ENCODE assay signal across 14 cellular contexts in genomic region chr15:46786886-46787285, GRCh38.
DNase-seq lines count a peak whose midpoint lies in the region; ATAC-seq and TF ChIP-seq lines count a peak whose summit lies in the region.
"Had no signal": no experiment of that assay in that cellular context is flagged by ENCODE, and none has a peak within 500 bp of the region (broad histone marks: within the 10 kb centered on the region; RNA-seq: fewer than 3 reads in every experiment).

No MANE protein-coding gene starts in this region.

- H3K4me1 Mint-ChIP-seq in activated T-helper 1 cell treated with anti-CD3 and anti-CD28 coated beads, Interleukin-12 subunit alpha, Interleukin-12 subunit beta, Interleukin-2, Interleukin-4 antibody, amounts not matched to agents 30 ng/mL and 10 ng/mL and 1 ng/mL, durations not matched to agents 14 hours and 24 hours and 36 hours (ENCODE audit: low read depth): no peaks in the 10 kb centered on the region
- H3K4me1 Mint-ChIP-seq: B cell had no signal

- no peaks in the 10 kb centered on the region for H3K27me3 Mint-ChIP-seq in activated T-helper 1 cell treated with anti-CD3 and anti-CD28 coated beads, Interleukin-12 subunit alpha, Interleukin-12 subunit beta, Interleukin-2, Interleukin-4 antibody, amounts not matched to agents 30 ng/mL and 10 ng/mL and 1 ng/mL, durations not matched to agents 14 hours and 24 hours and 36 hours (ENCODE audit: insufficient read depth)
- H3K27me3 Mint-ChIP-seq: B cell had no signal

- H3K36me3 ChIP-seq in vagina (no peaks in the 10 kb centered on the region), testis (ENCODE audit: low read depth, missing control alignments) (no peaks in the 10 kb centered on the region), stomach (no peaks in the 10 kb centered on the region)
- H3K36me3 ChIP-seq: gastrocnemius medialis, SJCRH30 had no signal

- peaks cover 11% of the 10 kb centered on the region for H3K9me3 Mint-ChIP-seq in activated T-helper 1 cell treated with anti-CD3 and anti-CD28 coated beads, Interleukin-12 subunit alpha, Interleukin-12 subunit beta, Interleukin-2, Interleukin-4 antibody, amounts not matched to agents 30 ng/mL and 10 ng/mL and 1 ng/mL, durations not matched to agents 14 hours and 24 hours and 36 hours

- peak; percentile 54 for ATAC-seq in left ventricle myocardium superior
- ATAC-seq: gastrocnemius medialis had no signal

- H3K4me3 Mint-ChIP-seq in activated T-helper 1 cell treated with anti-CD3 and anti-CD28 coated beads, Interleukin-12 subunit alpha, Interleukin-12 subunit beta, Interleukin-2, Interleukin-4 antibody, amounts not matched to agents 30 ng/mL and 10 ng/mL and 1 ng/mL, durations not matched to agents 14 hours and 24 hours and 36 hours: no peak overlapping the region
- H3K4me3 Mint-ChIP-seq: B cell had no signal

- H3K4me3 ChIP-seq in vagina: no peak overlapping the region
- no peak overlapping the region for H3K4me3 ChIP-seq in testis
- H3K4me3 ChIP-seq in stomach: no peak overlapping the region
- H3K4me3 ChIP-seq: gastrocnemius medialis, SJCRH30 had no signal

- TF ChIP-seq POLR2A in vagina (IDR thresholded peaks at IDR 0.05): no peak
- no peak for TF ChIP-seq POLR2A in testis (IDR thresholded peaks at IDR 0.05)
- no peak for TF ChIP-seq POLR2A in stomach (IDR thresholded peaks at IDR 0.05)

- intact Hi-C loops in left ventricle myocardium superior (cut with micrococcal nuclease): no loop called here
- intact Hi-C loops in activated T-helper 1 cell treated with anti-CD3 and anti-CD28 coated beads, Interleukin-12 subunit alpha, Interleukin-12 subunit beta, Interleukin-2, Interleukin-4 antibody, amounts not matched to agents 30 ng/mL and 10 ng/mL and 1 ng/mL, durations not matched to agents 14 hours and 24 hours and 36 hours (cut with micrococcal nuclease): no loop called here
- intact Hi-C loops in vagina (cut with DNase I): no loop called here
- intact Hi-C loops in testis (cut with DNase I; ENCODE audit: low total_unique reads): no loop called here
- intact Hi-C loops in stomach (cut with DNase I; ENCODE audit: low total_unique reads): no loop called here

- peak; percentile 73 for DNase-seq in G401 (ENCODE audit: low spot score)
- peak; percentile 81 for DNase-seq in NCI-H69 (lab: John Stamatoyannopoulos, UW)
- no peak for DNase-seq in left ventricle myocardium superior
- no peak for DNase-seq in activated T-helper 1 cell treated with anti-CD3 and anti-CD28 coated beads, Interleukin-12 subunit alpha, Interleukin-12 subunit beta, Interleukin-2, Interleukin-4 antibody, amounts not matched to agents 30 ng/mL and 10 ng/mL and 1 ng/mL, durations not matched to agents 14 hours and 24 hours and 36 hours (ENCODE audit: low spot score)
- DNase-seq in vagina (ENCODE audit: extremely low spot score in 2 of 2): no peak
- DNase-seq in testis: no peak
- DNase-seq in stomach: no peak
- DNase-seq: activated CD4-positive, alpha-beta T cell treated with anti-CD3 and anti-CD28 coated beads, Interleukin-2, amount 50 U/mL, for 4 hours; gastrocnemius medialis; NCI-H1436; SJCRH30; stimulated activated CD4-positive, alpha-beta T cell treated with anti-CD3 and anti-CD28 coated beads, Interleukin-4, amount 100 ng/mL, for 4 hours had no signal

- TF ChIP-seq CTCF in C4-2B (conservative IDR thresholded peaks at IDR 0.05) (0 out of 2 replicates have a peak, but pooled peaks have one; percentile 4), vagina (IDR thresholded peaks at IDR 0.05) (no peak), testis (IDR thresholded peaks at IDR 0.05) (no peak), stomach (IDR thresholded peaks at IDR 0.05) (no peak)

- H3K27ac Mint-ChIP-seq in activated T-helper 1 cell treated with anti-CD3 and anti-CD28 coated beads, Interleukin-12 subunit alpha, Interleukin-12 subunit beta, Interleukin-2, Interleukin-4 antibody, amounts not matched to agents 30 ng/mL and 10 ng/mL and 1 ng/mL, durations not matched to agents 14 hours and 24 hours and 36 hours: no peak overlapping the region
- H3K27ac Mint-ChIP-seq: B cell had no signal

- H3K36me3 Mint-ChIP-seq in activated T-helper 1 cell treated with anti-CD3 and anti-CD28 coated beads, Interleukin-12 subunit alpha, Interleukin-12 subunit beta, Interleukin-2, Interleukin-4 antibody, amounts not matched to agents 30 ng/mL and 10 ng/mL and 1 ng/mL, durations not matched to agents 14 hours and 24 hours and 36 hours (ENCODE audit: low read depth): no peaks in the 10 kb centered on the region

- TF ChIP-seq EP300 in stomach (IDR thresholded peaks at IDR 0.05): no peak

- H3K27me3 ChIP-seq in vagina (no peaks in the 10 kb centered on the region), testis (no peaks in the 10 kb centered on the region), stomach (no peaks in the 10 kb centered on the region)
- H3K27me3 ChIP-seq: gastrocnemius medialis, SJCRH30 had no signal

- no peak overlapping the region for H3K27ac ChIP-seq in C4-2B
- no peak overlapping the region for H3K27ac ChIP-seq in vagina
- H3K27ac ChIP-seq in testis: no peak overlapping the region
- H3K27ac ChIP-seq in stomach: no peak overlapping the region
- H3K27ac ChIP-seq: gastrocnemius medialis, SJCRH30 had no signal

- no peaks in the 10 kb centered on the region for H3K4me1 ChIP-seq in vagina
- H3K4me1 ChIP-seq in testis: no peaks in the 10 kb centered on the region
- H3K4me1 ChIP-seq in stomach: no peaks in the 10 kb centered on the region
- H3K4me1 ChIP-seq: gastrocnemius medialis, SJCRH30 had no signal

- 67 to 72% methylated on average over 2 of the region's 2 CpGs for WGBS in testis, 2 donors
- WGBS in stomach, 5 donors: 37 to 67% (median 56%) methylated on average over 2 of the region's 2 CpGs

- H3K9me3 ChIP-seq in vagina: no peaks in the 10 kb centered on the region
- no peaks in the 10 kb centered on the region for H3K9me3 ChIP-seq in testis
- H3K9me3 ChIP-seq in stomach: no peaks in the 10 kb centered on the region
- H3K9me3 ChIP-seq: gastrocnemius medialis, SJCRH30 had no signal

- in situ Hi-C loops in G401 (cut with HindIII; ENCODE audit: low sequenced_read_pairs): no loop called here

Comparison
In these comparisons a context has a peak if more than half of its experiments do, and no peak if none do; other contexts are left out.
1. DNase-seq: peak in G401 (single experiment) and NCI-H69 (single experiment); none in left ventricle myocardium superior (single experiment), activated T-helper 1 cell treated with anti-CD3 and anti-CD28 coated beads, Interleukin-12 subunit alpha, Interleukin-12 subunit beta, Interleukin-2, Interleukin-4 antibody, amounts not matched to agents 30 ng/mL and 10 ng/mL and 1 ng/mL, durations not matched to agents 14 hours and 24 hours and 36 hours (single experiment), vagina (0 of 2), testis (single experiment) and stomach (single experiment).